8 cellular contexts compared by ENCODE assay signal in the genomic region with DNA sequence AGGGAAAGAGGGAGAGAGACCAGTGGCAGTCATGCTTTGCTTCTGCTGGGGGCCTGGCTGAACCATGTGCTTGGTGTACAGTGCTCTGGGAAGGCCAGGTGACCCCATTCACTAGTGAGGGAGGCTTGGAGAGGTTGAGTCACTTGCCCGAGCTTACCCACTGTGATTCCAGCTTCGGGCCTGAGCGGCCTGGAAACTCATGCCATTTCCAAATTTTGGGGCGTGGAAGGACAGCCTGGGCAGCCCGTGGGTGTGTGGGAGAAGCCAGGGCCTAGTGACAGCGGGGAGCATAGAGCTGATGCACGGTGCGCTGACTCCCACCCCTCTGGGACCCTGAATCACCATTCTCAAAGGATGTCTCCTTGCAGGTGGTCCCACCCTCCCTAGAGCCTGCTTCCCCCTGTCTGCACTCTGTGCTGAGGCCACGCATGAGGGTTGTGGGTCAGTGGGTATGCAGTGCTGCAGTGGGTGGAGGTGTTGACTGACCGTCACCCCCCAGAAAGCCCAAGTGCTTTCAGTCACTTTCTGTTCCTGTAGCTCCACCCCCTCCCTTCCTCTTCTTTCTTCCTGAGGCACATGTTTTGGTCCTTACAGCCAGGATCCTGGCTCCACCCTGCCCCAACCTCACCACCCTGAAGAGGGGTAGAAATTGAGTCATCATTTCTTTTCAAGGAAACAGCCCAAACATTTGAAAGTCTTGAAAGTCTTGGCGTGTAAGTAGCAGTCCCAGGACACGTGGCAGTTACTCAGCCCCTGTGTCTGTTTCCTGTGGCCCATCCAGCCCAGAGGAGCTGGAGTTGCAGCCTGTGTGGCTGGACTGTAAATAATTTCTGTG. TPM values are rescaled to one million over a fixed set of nuclear protein-coding genes. Genes with fewer than 3 reads are reported as not detected.
A peak's percentile ranks its signal among the peaks of the same experiment; 100 is the strongest.
DNase-seq lines count a peak whose midpoint lies in the region; ATAC-seq and TF ChIP-seq lines count a peak whose summit lies in the region.

No MANE protein-coding gene starts in this region.

- H3K4me1 ChIP-seq in foreskin keratinocyte, result peaks cover 22% of the 10 kb centered on the region

- peak overlapping the region; percentile 98 for H3K27ac Mint-ChIP-seq in activated T-cell treated with anti-CD3 and anti-CD28 coated beads, Interleukin-2, amount 50 U/mL, for 24 hours

- DNase-seq in GF-D8 (lab: John Stamatoyannopoulos, UW) (peak; percentile 81), M059J (ENCODE audit: low read depth) (peak; percentile 96), foreskin keratinocyte (peak; percentile 86 to 92), sciatic nerve (ENCODE audit: low spot score) (no peak), DMS 273 treated with DMSO at 0.1 percent for 48 hours (lab: John Stamatoyannopoulos, UW) (no peak), DMS 273 (lab: John Stamatoyannopoulos, UW; ENCODE audit: unreplicated experiment) (no peak)
- DNase-seq in activated T-cell treated with anti-CD3 and anti-CD28 coated beads, Interleukin-2, amount 50 U/mL, for 24 hours, result peak; percentile 68

- H3K27ac ChIP-seq in foreskin keratinocyte, result peak overlapping the region; percentile 84

- ATAC-seq in GM21737 (IDR thresholded peaks at IDR 0.05; ENCODE audit: unreplicated experiment) (peak; percentile 37), foreskin keratinocyte (peak; percentile 92), sciatic nerve (peak; percentile 69)

- H3K4me1 Mint-ChIP-seq in activated T-cell treated with anti-CD3 and anti-CD28 coated beads, Interleukin-2, amount 50 U/mL, for 24 hours (ENCODE audit: low read depth), result peaks cover 61% of the 10 kb centered on the region

- peak overlapping the region; percentile 69 for H3K4me3 Mint-ChIP-seq in activated T-cell treated with anti-CD3 and anti-CD28 coated beads, Interleukin-2, amount 50 U/mL, for 24 hours

- H3K36me3 Mint-ChIP-seq in activated T-cell treated with anti-CD3 and anti-CD28 coated beads, Interleukin-2, amount 50 U/mL, for 24 hours (ENCODE audit: low read depth), result peaks cover 72% of the 10 kb centered on the region

- H3K27me3 ChIP-seq in foreskin keratinocyte, result no peaks in the 10 kb centered on the region

- intact Hi-C loops in sciatic nerve (cut with DNase I), result no loop called here

- no peaks in the 10 kb centered on the region for H3K9me3 Mint-ChIP-seq in activated T-cell treated with anti-CD3 and anti-CD28 coated beads, Interleukin-2, amount 50 U/mL, for 24 hours

- TF ChIP-seq CTCF in foreskin keratinocyte (conservative IDR thresholded peaks at IDR 0.05), result no peak

- H3K27me3 Mint-ChIP-seq in activated T-cell treated with anti-CD3 and anti-CD28 coated beads, Interleukin-2, amount 50 U/mL, for 24 hours, result no peaks in the 10 kb centered on the region

RNA-seq across cellular contexts. Expression of a gene that starts 43.8 kb away (rescaled TPM):
- total RNA-seq in M059J (2014; rRNA removed; shearing (Covaris generic)), result 9.1 and 13.0 TPM in 2 replicates
- total RNA-seq in foreskin keratinocyte (18.2 and 19.5 TPM in 2 replicates), sciatic nerve (33.3 TPM)
- polyA plus RNA-seq in foreskin keratinocyte, result 11.2 and 11.9 TPM in 2 replicates

Comparison
In these comparisons a context has a peak if more than half of its experiments do, and no peak if none do; other contexts are left out.
1. DNase-seq: peak in GF-D8 (single experiment), M059J (single experiment), activated T-cell treated with anti-CD3 and anti-CD28 coated beads, Interleukin-2, amount 50 U/mL, for 24 hours (single experiment) and foreskin keratinocyte (2 of 2); none in sciatic nerve (single experiment), DMS 273 treated with DMSO at 0.1 percent for 48 hours (single experiment) and DMS 273 (single experiment).
2. ATAC-seq: peak in every context shown above with its lines; median percentile 92 in foreskin keratinocyte; 69 in sciatic nerve; 37 in GM21737.